Comparison of ENCODE assay signal across 8 cellular contexts in genomic region chr6:36028887-36029324, GRCh38. TPM values are rescaled to one million over a fixed set of nuclear protein-coding genes. Genes with fewer than 3 reads are reported as not detected.
DNase-seq lines count a peak whose midpoint lies in the region; ATAC-seq, FAIRE-seq and TF ChIP-seq lines count a peak whose summit lies in the region.

No MANE protein-coding gene starts in this region.

- H3K27ac Mint-ChIP-seq in naive thymus-derived CD8-positive, alpha-beta T cell: peak overlapping the region; percentile 35 to 96 (median 92)

- H3K27me3 Mint-ChIP-seq in naive thymus-derived CD8-positive, alpha-beta T cell: peaks cover 11 to 21% (median 16%) of the 10 kb centered on the region in 5 donors

- ATAC-seq in HG02571 (IDR thresholded peaks at IDR 0.05; ENCODE audit: unreplicated experiment) (peak; percentile 39), HG02840 (IDR thresholded peaks at IDR 0.05; ENCODE audit: low FRiP score, unreplicated experiment) (no peak)
- ATAC-seq in naive thymus-derived CD8-positive, alpha-beta T cell: peak; percentile 33 to 50

- H3K9me3 Mint-ChIP-seq in naive thymus-derived CD8-positive, alpha-beta T cell: no peaks in the 10 kb centered on the region

- no peak for TF ChIP-seq CTCF in fibroblast of mammary gland (conservative IDR thresholded peaks at IDR 0.05; ENCODE audit: control insufficient read depth, insufficient read depth, low read depth, low read length)

- POLR2A ChIA-PET in naive thymus-derived CD8-positive, alpha-beta T cell (lab: Charles Lee): interaction anchor here (0.5 to 5.3 kb wide), 25 partner anchors 9 to 581 kb away, joined by 3 to 71 read pairs (median 5); partner anchors contain the start of genes BRPF3 and MAPK13

- peaks cover 24 to 52% (median 50%) of the 10 kb centered on the region in 4 donors for H3K4me1 Mint-ChIP-seq in naive thymus-derived CD8-positive, alpha-beta T cell

- peak; percentile 21 for FAIRE-seq in RCC 7860 (lab: Jason Lieb, UNC)

- DNase-seq in AG20443 (ENCODE audit: low spot score) (peak; percentile 47), RCC 7860 (ENCODE audit: low spot score) (peak; percentile 48), activated T-helper 1 cell treated with Interleukin-2 at 50 U/mL for 16 hours (ENCODE audit: low read depth) (peak; percentile 57), fibroblast of mammary gland (ENCODE audit: low read depth) (peak; percentile 84)
- peak; percentile 51 to 78 (median 62) for DNase-seq in naive thymus-derived CD8-positive, alpha-beta T cell
- peak; percentile 66 to 68 for DNase-seq in stimulated activated CD8-positive, alpha-beta memory T cell treated with anti-CD3 and anti-CD28 coated beads, Interleukin-7, amount 100 ng/mL, for 4 hours (ENCODE audit: low read depth in 2 of 2)

- H3K36me3 Mint-ChIP-seq in naive thymus-derived CD8-positive, alpha-beta T cell: peaks cover 0 to 7% (median 5%) of the 10 kb centered on the region in 3 donors

- peak overlapping the region; percentile 97 for H3K4me3 ChIP-seq in fibroblast of mammary gland (ENCODE audit: control insufficient read depth, low read depth, low read length)

- H3K4me3 Mint-ChIP-seq in naive thymus-derived CD8-positive, alpha-beta T cell: peak overlapping the region; percentile 85 to 97 (median 92)

RNA-seq across cellular contexts. Expression of gene MAPK14, which starts 1.3 kb away (rescaled TPM):
- 10 to 100 TPM; 51.5 to 56.5 TPM for total RNA-seq in naive thymus-derived CD8-positive, alpha-beta T cell
- 10 to 100 TPM; 38.1 to 52.9 (median 39.6) TPM for polyA plus RNA-seq in naive thymus-derived CD8-positive, alpha-beta T cell

RNA-seq across cellular contexts. Expression of gene SLC26A8, which starts 4.5 kb away (rescaled TPM):
- not detected for total RNA-seq in naive thymus-derived CD8-positive, alpha-beta T cell
- not detected for polyA plus RNA-seq in naive thymus-derived CD8-positive, alpha-beta T cell
